In genomic region chr3:147458995-147459704, GRCh38 we compare ENCODE assay signal across 22 cellular contexts. TPM values are rescaled to one million over a fixed set of nuclear protein-coding genes. Genes with fewer than 3 reads are reported as not detected.
DNase-seq lines count a peak whose midpoint lies in the region; TF ChIP-seq lines count a peak whose summit lies in the region.
"Had no signal": no experiment of that assay in that cellular context is flagged by ENCODE, and none has a peak within 500 bp of the region (broad histone marks: within the 10 kb centered on the region; RNA-seq: fewer than 3 reads in every experiment).

No MANE protein-coding gene starts in this region.

- TF ChIP-seq RAD21 in neural cell (conservative IDR thresholded peaks at IDR 0.05), result no peak

- peak overlapping the region; percentile 47 for H3K27ac ChIP-seq in neural cell (ENCODE audit: low read length)
- H3K27ac ChIP-seq: BLaER1, SJSA1 had no signal

- H3K79me2 ChIP-seq in neural cell (replicated peaks; ENCODE audit: insufficient read depth, low read length), result no peaks in the 10 kb centered on the region

- intact Hi-C loops in head of caudate nucleus (cut with DNase I), result no loop called here

- DNase-seq in AG20443 (ENCODE audit: low spot score), result peak; percentile 9
- peak; percentile 12 for DNase-seq in astrocyte of the cerebellum (ENCODE audit: low read depth)
- peak; percentile 6 for DNase-seq in fibroblast of gingiva (ENCODE audit: low read depth)
- no peak for DNase-seq in NCI-H446 (lab: John Stamatoyannopoulos, UW)
- DNase-seq in head of caudate nucleus, result no peak
- no peak for DNase-seq in activated naive CD4-positive, alpha-beta T cell treated with anti-CD3 and anti-CD28 coated beads, Interleukin-2, amount 50 U/mL, for 16 hours
- no peak for DNase-seq in DMS 273 (lab: John Stamatoyannopoulos, UW; ENCODE audit: unreplicated experiment)
- DNase-seq: 8988T; ACHN; CD4-positive, CD25-positive, alpha-beta regulatory T cell; H7; Karpas-422; NCI-H1105 treated with DMSO at 0.1 percent for 48 hours; NCI-H2029; NCI-H510A; NCI-H69; Right ventricle myocardium superior; RPMI8226 had no signal

- H3F3A ChIP-seq in neural cell (ENCODE audit: insufficient read depth, low read length, poor library complexity, severe bottlenecking), result no peaks in the 10 kb centered on the region

- H3K4me2 ChIP-seq in neural cell (ENCODE audit: low read length), result no peak overlapping the region
- H3K4me2 ChIP-seq: BLaER1 had no signal

- TF ChIP-seq CTCF in astrocyte of the cerebellum (IDR thresholded peaks at IDR 0.05; ENCODE audit: low read depth, low read length, missing control alignments) (no peak), neural cell (IDR thresholded peaks at IDR 0.05; ENCODE audit: poor library complexity, severe bottlenecking) (no peak)

- no peaks in the 10 kb centered on the region for H3K9me3 ChIP-seq in neural cell (ENCODE audit: low read length)
- H3K9me3 ChIP-seq: BLaER1, SJSA1 had no signal

- H2AFZ ChIP-seq in neural cell (ENCODE audit: low read depth, low read length), result no peak overlapping the region

- no peak overlapping the region for H3K4me3 ChIP-seq in astrocyte of the cerebellum (ENCODE audit: low read depth, low read length)
- H3K4me3 ChIP-seq in neural cell (ENCODE audit: low read length), result no peak overlapping the region
- H3K4me3 ChIP-seq: BLaER1, GM12878, SJSA1 had no signal

- no peaks in the 10 kb centered on the region for H3K27me3 ChIP-seq in neural cell (ENCODE audit: insufficient read depth, low read depth, low read length)
- H3K27me3 ChIP-seq: BLaER1, SJSA1 had no signal

- H3K36me3 ChIP-seq in neural cell (ENCODE audit: insufficient read depth, low read length), result no peaks in the 10 kb centered on the region
- H3K36me3 ChIP-seq: BLaER1, SJSA1 had no signal

- in situ Hi-C loops in astrocyte of the cerebellum (cut with HindIII; ENCODE audit: low sequenced_read_pairs), result no loop called here

- peak; percentile 95 for TF ChIP-seq EP300 in neural cell (conservative IDR thresholded peaks at IDR 0.05; ENCODE audit: poor library complexity, severe bottlenecking)

- no peak overlapping the region for H3K9ac ChIP-seq in neural cell (ENCODE audit: low read length)
- H3K9ac ChIP-seq: BLaER1 had no signal

- no peaks in the 10 kb centered on the region for H3K9me2 ChIP-seq in neural cell (ENCODE audit: insufficient read depth, low read length)

- no peaks in the 10 kb centered on the region for H4K20me1 ChIP-seq in neural cell (ENCODE audit: insufficient read depth)
- H4K20me1 ChIP-seq: BLaER1 had no signal

TF ChIP-seq in neural cell, 6 proteins besides CTCF, POLR2A, EP300 and RAD21:
- TF ChIP-seq TAF1 (IDR thresholded peaks at IDR 0.05; ENCODE audit: low read depth), result no peak
- no peak for TF ChIP-seq REST (IDR thresholded peaks at IDR 0.05; ENCODE audit: borderline replicate concordance)
- no peak for TF ChIP-seq SMC3 (conservative IDR thresholded peaks at IDR 0.05; ENCODE audit: poor library complexity)
- TF ChIP-seq EZH2 (IDR thresholded peaks at IDR 0.05; ENCODE audit: borderline replicate concordance, insufficient read depth, low read length, poor library complexity, severe bottlenecking), result no peak
- no peak for TF ChIP-seq MXI1 (conservative IDR thresholded peaks at IDR 0.05; ENCODE audit: poor library complexity, severe bottlenecking)
- TF ChIP-seq POLR2AphosphoS5 (IDR thresholded peaks at IDR 0.05), result peak; percentile 54

RNA-seq across cellular contexts. Expression of gene ZIC1, which starts 50.0 kb away (rescaled TPM):
- polyA plus RNA-seq in neural cell, result 134 and 183 TPM in 2 replicates
- polyA minus RNA-seq in neural cell, result 166 and 196 TPM in 2 replicates
- polyA plus RNA-seq: CD4-positive, CD25-positive, alpha-beta regulatory T cell; GM12878 had no signal

RNA-seq across cellular contexts. Expression of gene ZIC4, which starts 52.8 kb away (rescaled TPM):
- polyA plus RNA-seq in neural cell, result 8.1 and 8.6 TPM in 2 replicates
- 7.5 and 9.5 TPM in 2 replicates for polyA minus RNA-seq in neural cell
- polyA plus RNA-seq: CD4-positive, CD25-positive, alpha-beta regulatory T cell; GM12878 had no signal

Comparison
In these comparisons a context has a peak if more than half of its experiments do, and no peak if none do; other contexts are left out.
1. DNase-seq: peak in AG20443 (single experiment), astrocyte of the cerebellum (single experiment) and fibroblast of gingiva (single experiment); none in NCI-H446 (0 of 2), head of caudate nucleus (0 of 42), activated naive CD4-positive, alpha-beta T cell treated with anti-CD3 and anti-CD28 coated beads, Interleukin-2, amount 50 U/mL, for 16 hours (single experiment) and DMS 273 (single experiment).